In the genomic region with DNA sequence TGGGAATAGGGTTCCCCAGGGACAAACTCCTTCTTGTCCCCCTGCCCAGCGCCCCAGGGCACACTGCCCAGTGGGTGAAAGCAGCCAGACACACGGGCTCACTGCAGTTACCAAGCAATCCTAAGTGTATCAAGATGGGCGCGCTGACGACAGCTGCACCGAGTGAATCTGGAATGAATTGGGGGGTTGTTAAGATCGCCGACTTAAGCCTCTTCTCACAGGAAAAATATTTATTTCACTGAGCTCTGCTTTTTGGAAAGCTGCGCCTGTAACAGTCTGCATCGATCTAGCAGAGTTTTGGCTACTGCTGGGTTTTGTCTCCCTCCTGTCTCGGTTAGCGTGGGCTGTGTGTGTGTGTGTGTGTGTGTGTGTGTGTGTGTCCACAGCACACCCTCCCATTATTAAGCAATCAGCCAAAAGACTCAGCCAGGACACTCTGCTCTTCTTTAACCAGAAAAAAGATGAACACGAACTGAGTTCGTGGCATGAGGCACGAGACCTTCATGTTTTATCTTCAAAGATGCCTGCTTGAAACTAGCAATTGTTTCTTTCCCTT, we compare ENCODE assay signal across 1 cellular context.
TF ChIP-seq lines count a peak whose summit lies in the region.

No MANE protein-coding gene starts in this region.

TF ChIP-seq in liver, 16 proteins besides CTCF, POLR2A, EP300 and RAD21 (continued from another document):
- TF ChIP-seq, protein P1, sequence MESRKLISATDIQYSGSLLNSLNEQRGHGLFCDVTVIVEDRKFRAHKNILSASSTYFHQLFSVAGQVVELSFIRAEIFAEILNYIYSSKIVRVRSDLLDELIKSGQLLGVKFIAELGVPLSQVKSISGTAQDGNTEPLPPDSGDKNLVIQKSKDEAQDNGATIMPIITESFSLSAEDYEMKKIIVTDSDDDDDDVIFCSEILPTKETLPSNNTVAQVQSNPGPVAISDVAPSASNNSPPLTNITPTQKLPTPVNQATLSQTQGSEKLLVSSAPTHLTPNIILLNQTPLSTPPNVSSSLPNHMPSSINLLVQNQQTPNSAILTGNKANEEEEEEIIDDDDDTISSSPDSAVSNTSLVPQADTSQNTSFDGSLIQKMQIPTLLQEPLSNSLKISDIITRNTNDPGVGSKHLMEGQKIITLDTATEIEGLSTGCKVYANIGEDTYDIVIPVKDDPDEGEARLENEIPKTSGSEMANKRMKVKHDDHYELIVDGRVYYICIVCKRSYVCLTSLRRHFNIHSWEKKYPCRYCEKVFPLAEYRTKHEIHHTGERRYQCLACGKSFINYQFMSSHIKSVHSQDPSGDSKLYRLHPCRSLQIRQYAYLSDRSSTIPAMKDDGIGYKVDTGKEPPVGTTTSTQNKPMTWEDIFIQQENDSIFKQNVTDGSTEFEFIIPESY (IDR thresholded peaks at IDR 0.05) = peak; percentile 66
- TF ChIP-seq RXRA (IDR thresholded peaks at IDR 0.05) = peak; percentile 77 to 88
- TF ChIP-seq TAF1 (conservative IDR thresholded peaks at IDR 0.05) = peak; percentile 44
